ENCODE assay signal across 16 cellular contexts in genomic region chr1:34358636-34359035, GRCh38.
DNase-seq lines count a peak whose midpoint lies in the region; FAIRE-seq and TF ChIP-seq lines count a peak whose summit lies in the region.
"Had no signal": no experiment of that assay in that cellular context is flagged by ENCODE, and none has a peak within 500 bp of the region (broad histone marks: within the 10 kb centered on the region; RNA-seq: fewer than 3 reads in every experiment).

No MANE protein-coding gene starts in this region.

- H3K36me3 ChIP-seq in suprapubic skin = no peaks in the 10 kb centered on the region
- H3K36me3 ChIP-seq: BLaER1 had no signal

- H3K27ac ChIP-seq in suprapubic skin = no peak overlapping the region
- H3K27ac ChIP-seq: A549, BLaER1, KMS-11 had no signal

- peaks cover 7% of the 10 kb centered on the region for H3K27me3 ChIP-seq in suprapubic skin
- H3K27me3 ChIP-seq: BLaER1 had no signal

- H3K9me3 ChIP-seq in suprapubic skin = no peaks in the 10 kb centered on the region
- H3K9me3 ChIP-seq: A549, BLaER1 had no signal

- no peak for TF ChIP-seq POLR2A in suprapubic skin (IDR thresholded peaks at IDR 0.05)

- WGBS in suprapubic skin = 59% methylated on average over 2 of the region's 2 CpGs

- FAIRE-seq in HTR-8/SVneo (lab: Jason Lieb, UNC) (no peak), RCC 7860 (lab: Jason Lieb, UNC) (no peak)
- FAIRE-seq: A549 had no signal

- TF ChIP-seq EP300 in suprapubic skin (IDR thresholded peaks at IDR 0.05) = no peak

- no peaks in the 10 kb centered on the region for H3K4me1 ChIP-seq in suprapubic skin
- H3K4me1 ChIP-seq: A549 had no signal

- DNase-seq in EH (ENCODE audit: low read depth) (peak; percentile 36), HTR-8/SVneo (ENCODE audit: insufficient read length, low spot score) (peak; percentile 18), T1000 (lab: John Stamatoyannopoulos, UW) (peak; percentile 35), hippocampal formation (lab: John Stamatoyannopoulos, UW) (no peak), suprapubic skin (ENCODE audit: low spot score in 2 of 2) (no peak), occipital lobe (lab: John Stamatoyannopoulos, UW) (no peak), RCC 7860 (ENCODE audit: low spot score) (no peak)
- DNase-seq: AML-193; CD4-positive, alpha-beta memory T cell; DMS79 treated with DMSO at 0.1 percent for 48 hours; GF-D8; GOT3; H7 had no signal

- TF ChIP-seq CTCF in suprapubic skin (IDR thresholded peaks at IDR 0.05) = no peak

- no peak overlapping the region for H3K4me3 ChIP-seq in suprapubic skin
- H3K4me3 ChIP-seq: A549, BLaER1 had no signal

Comparison
In these comparisons a context has a peak if more than half of its experiments do, and no peak if none do; other contexts are left out.
1. DNase-seq: peak in EH (single experiment), HTR-8/SVneo (single experiment) and T1000 (single experiment); none in hippocampal formation (0 of 2), suprapubic skin (0 of 2), occipital lobe (single experiment) and RCC 7860 (single experiment).